ENCODE assay signal across 8 cellular contexts in the genomic region with DNA sequence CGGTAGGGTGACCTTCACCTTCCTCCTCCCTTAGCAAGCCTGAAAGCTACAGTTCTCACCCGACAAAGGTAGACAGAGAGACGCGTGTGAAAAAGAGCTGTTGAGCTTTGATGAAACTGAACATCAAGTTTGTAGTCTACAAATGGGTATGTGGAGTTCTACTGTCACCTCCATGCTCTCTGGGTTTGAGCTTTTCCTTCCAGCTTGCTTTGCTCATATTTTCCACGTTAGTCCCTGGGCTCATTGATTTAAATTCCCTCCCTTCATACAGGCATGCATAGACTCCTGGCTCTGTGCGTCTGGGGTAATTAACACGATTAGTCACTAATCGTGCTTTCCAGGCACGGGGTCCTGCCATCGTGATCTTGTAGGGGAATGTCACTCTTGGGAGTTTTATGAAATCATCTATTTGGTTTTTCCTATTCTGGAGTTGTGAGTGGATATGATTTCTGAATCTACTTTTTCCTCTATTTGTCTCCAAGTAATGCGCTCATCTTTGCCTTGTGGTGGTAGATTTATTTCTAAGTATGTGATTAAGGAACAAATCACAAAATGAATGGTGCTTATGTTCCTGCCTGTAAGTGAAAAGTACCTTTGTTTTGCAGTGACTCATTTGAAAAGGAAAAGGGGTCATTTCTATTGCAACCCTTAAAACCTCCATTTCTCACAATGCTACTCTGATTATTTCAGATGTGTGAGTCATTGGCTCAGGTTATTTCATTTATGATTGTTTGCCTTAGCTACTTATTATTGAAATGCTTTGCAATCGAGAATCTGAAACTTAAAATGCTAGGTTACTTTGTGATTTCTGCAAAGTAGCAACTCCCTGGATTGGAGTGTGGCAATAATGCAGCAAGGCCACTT.
DNase-seq lines count a peak whose midpoint lies in the region; ATAC-seq and TF ChIP-seq lines count a peak whose summit lies in the region.

No MANE protein-coding gene starts in this region.

- peaks cover 40% of the 10 kb centered on the region for H3K4me1 ChIP-seq in Panc1 (ENCODE audit: control insufficient read depth, insufficient read depth, low read length)
- H3K4me1 ChIP-seq in skeletal muscle satellite cell (ENCODE audit: control insufficient read depth, insufficient read depth, low read length), result peaks cover 15% of the 10 kb centered on the region

- peak overlapping the region; percentile 81 for H3K27ac ChIP-seq in Panc1 (ENCODE audit: low read length)

- no peaks in the 10 kb centered on the region for H3K27me3 ChIP-seq in Panc1 (ENCODE audit: control insufficient read depth, insufficient read depth, low read length)
- no peaks in the 10 kb centered on the region for H3K27me3 ChIP-seq in skeletal muscle satellite cell (ENCODE audit: control insufficient read depth, insufficient read depth, low read length)

- TF ChIP-seq CTCF in Panc1 (IDR thresholded peaks at IDR 0.05) (no peak), epithelial cell of esophagus (IDR thresholded peaks at IDR 0.05; ENCODE audit: insufficient read depth, low read depth, low read length, missing control alignments) (no peak)

- ATAC-seq in activated CD8-positive, alpha-beta memory T cell treated with anti-CD3 and anti-CD28 coated beads, Interleukin-2, amount 10 ng/mL, durations not matched to agents 7 days and 5 days, result peak; percentile 85
- ATAC-seq in HG02970 (IDR thresholded peaks at IDR 0.05; ENCODE audit: low FRiP score, unreplicated experiment), result peak; percentile 61
- ATAC-seq in Panc1, result peak; percentile 56

- peaks cover 19% of the 10 kb centered on the region for H3K36me3 Mint-ChIP-seq in activated CD8-positive, alpha-beta memory T cell treated with anti-CD3 and anti-CD28 coated beads, Interleukin-2, amount 10 ng/mL, durations not matched to agents 7 days and 5 days

- BruUV-seq in Panc1 (replicated peaks; lab: Mats Ljungman, UMichigan), result no TSS peak

- peak overlapping the region in 1 of 2 experiments; percentile 36; a peak in 2 of 4 replicates for H3K4me3 ChIP-seq in Panc1 (ENCODE audit: low read depth in 2 of 2, low read length in 2 of 2)
- H3K4me3 ChIP-seq in epithelial cell of esophagus (ENCODE audit: low read length), result no peak overlapping the region
- no peak overlapping the region for H3K4me3 ChIP-seq in skeletal muscle satellite cell (ENCODE audit: low read length)

- CTCF ChIA-PET in activated CD8-positive, alpha-beta memory T cell treated with anti-CD3 and anti-CD28 coated beads, Interleukin-2, amount 10 ng/mL, durations not matched to agents 7 days and 5 days (lab: Charles Lee), result interaction anchor here (0.5 to 1.7 kb wide), 8 partner anchors 9 to 211 kb away, joined by 3 to 7 read pairs (median 3); no protein-coding TSS in a partner anchor
- CTCF ChIA-PET in Panc1 (lab: Charles Lee), result interaction anchor here (0.9 kb wide), 1 partner anchor 303 kb away, joined by 3 read pairs; no protein-coding TSS in a partner anchor

- peaks cover 58% of the 10 kb centered on the region for H3K4me1 Mint-ChIP-seq in activated CD8-positive, alpha-beta memory T cell treated with anti-CD3 and anti-CD28 coated beads, Interleukin-2, amount 10 ng/mL, durations not matched to agents 7 days and 5 days

- H3K27ac Mint-ChIP-seq in activated CD8-positive, alpha-beta memory T cell treated with anti-CD3 and anti-CD28 coated beads, Interleukin-2, amount 10 ng/mL, durations not matched to agents 7 days and 5 days, result peak overlapping the region; percentile 88

- peak overlapping the region; percentile 47 for H3K4me2 ChIP-seq in skeletal muscle satellite cell (ENCODE audit: low read length)

- no peaks in the 10 kb centered on the region for H3K9me3 Mint-ChIP-seq in activated CD8-positive, alpha-beta memory T cell treated with anti-CD3 and anti-CD28 coated beads, Interleukin-2, amount 10 ng/mL, durations not matched to agents 7 days and 5 days (ENCODE audit: low read depth)

- H3K36me3 ChIP-seq in Panc1 (ENCODE audit: control insufficient read depth, insufficient read depth, low read length) (no peaks in the 10 kb centered on the region), skeletal muscle satellite cell (ENCODE audit: insufficient read depth, low read length) (no peaks in the 10 kb centered on the region)

- H3K4me3 Mint-ChIP-seq in activated CD8-positive, alpha-beta memory T cell treated with anti-CD3 and anti-CD28 coated beads, Interleukin-2, amount 10 ng/mL, durations not matched to agents 7 days and 5 days, result peak overlapping the region; percentile 43

- H3K27me3 Mint-ChIP-seq in activated CD8-positive, alpha-beta memory T cell treated with anti-CD3 and anti-CD28 coated beads, Interleukin-2, amount 10 ng/mL, durations not matched to agents 7 days and 5 days, result peaks cover 14% of the 10 kb centered on the region

- H3K9me3 ChIP-seq in Panc1 (ENCODE audit: control insufficient read depth, insufficient read depth, low read depth, low read length) (no peaks in the 10 kb centered on the region), skeletal muscle satellite cell (replicated peaks; ENCODE audit: low read length) (no peaks in the 10 kb centered on the region)

- intact Hi-C loops in Panc1 (cut with micrococcal nuclease; ENCODE audit: unreplicated experiment), result no loop called here

- in situ Hi-C loops in Panc1 (cut with HindIII; ENCODE audit: low pct_unique_long_range_greater_than_20kb, low sequenced_read_pairs), result no loop called here

- POLR2A ChIA-PET in Panc1 (lab: Charles Lee), result no interaction called here

- DNase-seq in activated CD8-positive, alpha-beta memory T cell treated with anti-CD3 and anti-CD28 coated beads, Interleukin-2, amount 10 ng/mL, durations not matched to agents 7 days and 5 days, result peak; percentile 69
- no peak for DNase-seq in activated CD8-positive, alpha-beta memory T cell treated with anti-CD3 and anti-CD28 coated beads for 24 hours
- DNase-seq in Panc1 (ENCODE audit: low read depth, low spot score), result peak; percentile 18
- peak; percentile 74 for DNase-seq in epithelial cell of esophagus (ENCODE audit: low read depth)
- DNase-seq in NCI-H2171 (lab: John Stamatoyannopoulos, UW), result no peak
- no peak for DNase-seq in stimulated activated CD4-positive, alpha-beta T cell treated with anti-CD3 and anti-CD28 coated beads, Interleukin-4, amount 100 ng/mL, for 1 hour

- no peak overlapping the region for H3K9ac ChIP-seq in skeletal muscle satellite cell (ENCODE audit: low read depth, low read length)

Comparison
In these comparisons a context has a peak if more than half of its experiments do, and no peak if none do; other contexts are left out.
1. DNase-seq: peak in activated CD8-positive, alpha-beta memory T cell treated with anti-CD3 and anti-CD28 coated beads, Interleukin-2, amount 10 ng/mL, durations not matched to agents 7 days and 5 days (single experiment), Panc1 (single experiment) and epithelial cell of esophagus (single experiment); none in activated CD8-positive, alpha-beta memory T cell treated with anti-CD3 and anti-CD28 coated beads for 24 hours (single experiment), NCI-H2171 (single experiment) and stimulated activated CD4-positive, alpha-beta T cell treated with anti-CD3 and anti-CD28 coated beads, Interleukin-4, amount 100 ng/mL, for 1 hour (single experiment).
2. Peak in every context shown above with its lines, with median percentiles within 50 percentile points of each other: ATAC-seq.